8 cellular contexts compared by ENCODE assay signal in the genomic region with DNA sequence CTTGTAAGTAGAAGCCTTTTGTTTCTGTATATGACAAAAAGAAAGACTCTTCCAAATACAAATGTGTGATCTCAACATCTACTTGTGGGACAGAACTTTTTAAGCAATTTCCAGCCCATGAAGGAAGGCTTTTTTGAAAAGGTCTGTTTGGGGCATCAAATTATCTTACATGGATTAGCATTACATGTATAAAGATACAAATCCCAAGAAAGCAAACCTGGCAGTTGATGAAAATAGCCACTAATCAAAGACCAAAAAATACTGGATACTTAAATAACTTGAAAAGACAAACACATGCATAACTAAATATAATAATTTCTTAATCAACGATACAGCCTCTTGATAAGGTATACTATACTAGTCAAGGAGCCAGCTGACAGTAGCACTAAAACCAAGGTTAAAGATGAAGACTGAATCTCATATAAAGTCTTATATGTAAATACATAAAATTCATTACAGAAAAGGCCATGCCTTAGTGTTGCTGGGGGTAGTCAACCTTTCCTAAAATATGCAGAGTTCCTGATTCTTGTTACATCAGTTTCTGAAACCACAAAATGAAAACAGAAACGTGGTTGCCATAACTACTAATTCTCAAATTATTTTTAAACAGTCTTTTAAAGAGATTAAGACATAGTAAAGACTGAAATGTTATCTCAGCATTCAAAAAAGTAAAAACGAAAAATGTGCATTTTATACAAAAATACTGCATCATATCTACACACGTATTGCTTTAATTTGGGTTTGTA. TPM values are rescaled to one million over a fixed set of nuclear protein-coding genes. Genes with fewer than 3 reads are reported as not detected.
DNase-seq lines count a peak whose midpoint lies in the region; ATAC-seq, FAIRE-seq and TF ChIP-seq lines count a peak whose summit lies in the region.

No MANE protein-coding gene starts in this region.

- peaks cover 67% of the 10 kb centered on the region for H3K4me1 ChIP-seq in BLaER1
- peaks cover 32% of the 10 kb centered on the region for H3K4me1 ChIP-seq in endocrine pancreas (ENCODE audit: control insufficient read depth, insufficient read depth, low read length)

- CTCF ChIA-PET in activated naive CD4-positive, alpha-beta T cell treated with anti-CD3 and anti-CD28 coated beads, Interleukin-2, amount 10 ng/mL, durations not matched to agents 7 days and 5 days (lab: Charles Lee), result interaction anchor here (0.6 to 0.7 kb wide), 2 partner anchors 367 to 464 kb away, joined by 3 to 4 read pairs; no protein-coding TSS in a partner anchor

- H3K27ac Mint-ChIP-seq in activated naive CD4-positive, alpha-beta T cell treated with anti-CD3 and anti-CD28 coated beads, Interleukin-2, amount 10 ng/mL, durations not matched to agents 7 days and 5 days, result no peak overlapping the region

- no peaks in the 10 kb centered on the region for H3K27me3 ChIP-seq in BLaER1
- no peaks in the 10 kb centered on the region for H3K27me3 ChIP-seq in endocrine pancreas (ENCODE audit: control insufficient read depth, insufficient read depth, low read length)

- ATAC-seq in HG03439 (IDR thresholded peaks at IDR 0.05; ENCODE audit: unreplicated experiment), result no peak

- peaks cover 29% of the 10 kb centered on the region for H3K36me3 Mint-ChIP-seq in activated naive CD4-positive, alpha-beta T cell treated with anti-CD3 and anti-CD28 coated beads, Interleukin-2, amount 10 ng/mL, durations not matched to agents 7 days and 5 days

- FAIRE-seq in H54 (lab: Jason Lieb, UNC), result peak; percentile 48

- H3K36me3 ChIP-seq in BLaER1, result peaks cover 20% of the 10 kb centered on the region
- H3K36me3 ChIP-seq in endocrine pancreas (ENCODE audit: control insufficient read depth, insufficient read depth, low read length), result no peaks in the 10 kb centered on the region

- H3K9ac ChIP-seq in BLaER1 (peak overlapping the region; percentile 27), endocrine pancreas (ENCODE audit: control insufficient read depth, insufficient read depth, low read length) (no peak overlapping the region)

- DNase-seq in H54 (ENCODE audit: insufficient read length, low spot score) (no peak), SIG-M5 (lab: John Stamatoyannopoulos, UW) (peak; percentile 44), renal cortical epithelial cell (ENCODE audit: low read depth) (peak; percentile 88), activated gamma-delta T cell treated with Interleukin-2 at 50 U/mL for 16 hours (no peak)
- no peak for DNase-seq in activated naive CD4-positive, alpha-beta T cell treated with anti-CD3 and anti-CD28 coated beads, Interleukin-2, amount 10 ng/mL, durations not matched to agents 7 days and 5 days

- H3K4me3 Mint-ChIP-seq in activated naive CD4-positive, alpha-beta T cell treated with anti-CD3 and anti-CD28 coated beads, Interleukin-2, amount 10 ng/mL, durations not matched to agents 7 days and 5 days, result no peak overlapping the region

- H3K4me3 ChIP-seq in BLaER1 (peak overlapping the region; percentile 66), endocrine pancreas (ENCODE audit: control insufficient read depth, insufficient read depth, low read length) (peak overlapping the region; percentile 67)

- H3K9me3 Mint-ChIP-seq in activated naive CD4-positive, alpha-beta T cell treated with anti-CD3 and anti-CD28 coated beads, Interleukin-2, amount 10 ng/mL, durations not matched to agents 7 days and 5 days, result peaks cover 2% of the 10 kb centered on the region

- H3K9me3 ChIP-seq in BLaER1 (peaks cover 14% of the 10 kb centered on the region), endocrine pancreas (ENCODE audit: control insufficient read depth, low read length) (no peaks in the 10 kb centered on the region)

- peaks cover 5% of the 10 kb centered on the region; the same call in 1 of the 2 replicates for H4K20me1 ChIP-seq in BLaER1

- peaks cover 55% of the 10 kb centered on the region for H3K4me1 Mint-ChIP-seq in activated naive CD4-positive, alpha-beta T cell treated with anti-CD3 and anti-CD28 coated beads, Interleukin-2, amount 10 ng/mL, durations not matched to agents 7 days and 5 days

- TF ChIP-seq POLR2A in H54 (IDR thresholded peaks at IDR 0.05; ENCODE audit: low read depth, low read length), result no peak

- H3K4me2 ChIP-seq in BLaER1, result peak overlapping the region; percentile 84

- H3K27me3 Mint-ChIP-seq in activated naive CD4-positive, alpha-beta T cell treated with anti-CD3 and anti-CD28 coated beads, Interleukin-2, amount 10 ng/mL, durations not matched to agents 7 days and 5 days, result no peaks in the 10 kb centered on the region

- H3K27ac ChIP-seq in BLaER1, result peak overlapping the region; percentile 75

RNA-seq across cellular contexts. Expression of a gene that starts 2.0 kb away (rescaled TPM):
- total RNA-seq in renal cortical epithelial cell, result 57.3 and 88.0 TPM in 2 replicates

Comparison
In these comparisons a context has a peak if more than half of its experiments do, and no peak if none do; other contexts are left out.
1. DNase-seq: peak in SIG-M5 (single experiment) and renal cortical epithelial cell (single experiment); none in H54 (single experiment), activated gamma-delta T cell treated with Interleukin-2 at 50 U/mL for 16 hours (single experiment) and activated naive CD4-positive, alpha-beta T cell treated with anti-CD3 and anti-CD28 coated beads, Interleukin-2, amount 10 ng/mL, durations not matched to agents 7 days and 5 days (single experiment).